ENCODE assay signal across 13 cellular contexts in genomic region chr12:96981053-96981452, GRCh38.
DNase-seq lines count a peak whose midpoint lies in the region; ATAC-seq and TF ChIP-seq lines count a peak whose summit lies in the region.
"Had no signal": no experiment of that assay in that cellular context is flagged by ENCODE, and none has a peak within 500 bp of the region (broad histone marks: within the 10 kb centered on the region; RNA-seq: fewer than 3 reads in every experiment).

No MANE protein-coding gene starts in this region.

- no peak overlapping the region for H3K4me3 Mint-ChIP-seq in osteocyte (ENCODE audit: unreplicated experiment)
- no peak overlapping the region for H3K4me3 Mint-ChIP-seq in stimulated activated memory B cell treated with anti-CD40 and anti-IgM and Interleukin-4, amounts not matched to agents 10 μg/mL and 1 μg/mL and 100 μg/mL, for 72 hours

- peak; percentile 18 for DNase-seq in H4 (ENCODE audit: low spot score)
- DNase-seq in RWPE2 (ENCODE audit: low spot score), result no peak
- peak; percentile 92 for DNase-seq in fibroblast of mammary gland (ENCODE audit: low read depth)
- no peak for DNase-seq in osteocyte (ENCODE audit: extremely low spot score, unreplicated experiment)
- DNase-seq in SJCRH30, result no peak
- DNase-seq: activated CD4-positive, alpha-beta T cell treated with anti-CD3 and anti-CD28 coated beads, Interleukin-2, amount 50 U/mL, for 1 hour; NCI-H1105 treated with DMSO at 0.1 percent for 48 hours; pancreas had no signal

- H3K36me3 Mint-ChIP-seq in osteocyte (ENCODE audit: unreplicated experiment), result no peaks in the 10 kb centered on the region
- no peaks in the 10 kb centered on the region for H3K36me3 Mint-ChIP-seq in stimulated activated memory B cell treated with anti-CD40 and anti-IgM and Interleukin-4, amounts not matched to agents 10 μg/mL and 1 μg/mL and 100 μg/mL, for 72 hours

- no peaks in the 10 kb centered on the region for H3K9me3 Mint-ChIP-seq in osteocyte (ENCODE audit: unreplicated experiment)
- H3K9me3 Mint-ChIP-seq in stimulated activated memory B cell treated with anti-CD40 and anti-IgM and Interleukin-4, amounts not matched to agents 10 μg/mL and 1 μg/mL and 100 μg/mL, for 72 hours, result no peaks in the 10 kb centered on the region

- no peak overlapping the region for H3K4me3 ChIP-seq in RWPE2 (ENCODE audit: severe bottlenecking)
- no peak overlapping the region for H3K4me3 ChIP-seq in fibroblast of mammary gland (ENCODE audit: control insufficient read depth, low read depth, low read length)
- H3K4me3 ChIP-seq in SJCRH30, result no peak overlapping the region
- H3K4me3 ChIP-seq: adrenal gland, pancreas had no signal

- H3K36me3 ChIP-seq in RWPE2 (ENCODE audit: low read depth) (no peaks in the 10 kb centered on the region), SJCRH30 (no peaks in the 10 kb centered on the region)
- H3K36me3 ChIP-seq: adrenal gland, pancreas had no signal

- H3K4me1 ChIP-seq in RWPE2 (ENCODE audit: insufficient read depth, poor library complexity, severe bottlenecking) (no peaks in the 10 kb centered on the region), SJCRH30 (no peaks in the 10 kb centered on the region)
- H3K4me1 ChIP-seq: pancreas had no signal

- H3K27me3 ChIP-seq in RWPE2 (ENCODE audit: insufficient read depth, poor library complexity, severe bottlenecking) (peaks cover 9% of the 10 kb centered on the region), SJCRH30 (no peaks in the 10 kb centered on the region)

- H3K27ac ChIP-seq in RWPE2 (ENCODE audit: poor library complexity, severe bottlenecking), result no peak overlapping the region
- no peak overlapping the region for H3K27ac ChIP-seq in SJCRH30
- H3K27ac ChIP-seq: adrenal gland, pancreas had no signal

- peak overlapping the region; percentile 15 for H3K27ac Mint-ChIP-seq in osteocyte (ENCODE audit: unreplicated experiment)
- no peak overlapping the region for H3K27ac Mint-ChIP-seq in stimulated activated memory B cell treated with anti-CD40 and anti-IgM and Interleukin-4, amounts not matched to agents 10 μg/mL and 1 μg/mL and 100 μg/mL, for 72 hours

- ATAC-seq in RWPE2 (ENCODE audit: low read depth) (0 out of 3 replicates have a peak, but pooled peaks have one; percentile 42), HG02885 (IDR thresholded peaks at IDR 0.05; ENCODE audit: poor library complexity, unreplicated experiment) (no peak), HG03442 (IDR thresholded peaks at IDR 0.05; ENCODE audit: unreplicated experiment) (no peak)
- ATAC-seq in stimulated activated memory B cell treated with anti-CD40 and anti-IgM and Interleukin-4, amounts not matched to agents 10 μg/mL and 1 μg/mL and 100 μg/mL, for 72 hours, result no peak
- ATAC-seq: Right ventricle myocardium inferior had no signal

- TF ChIP-seq CTCF in RWPE2 (IDR thresholded peaks at IDR 0.05; ENCODE audit: poor library complexity, severe bottlenecking), result no peak
- no peak for TF ChIP-seq CTCF in fibroblast of mammary gland (conservative IDR thresholded peaks at IDR 0.05; ENCODE audit: control insufficient read depth, insufficient read depth, low read depth, low read length)
- no peak for TF ChIP-seq CTCF in osteocyte (IDR thresholded peaks at IDR 0.05)

- H3K9me3 ChIP-seq in RWPE2 (ENCODE audit: severe bottlenecking) (no peaks in the 10 kb centered on the region), SJCRH30 (replicated peaks) (no peaks in the 10 kb centered on the region)
- H3K9me3 ChIP-seq: adrenal gland, pancreas had no signal

- H3K27me3 Mint-ChIP-seq in osteocyte (ENCODE audit: unreplicated experiment), result peaks cover 14% of the 10 kb centered on the region
- H3K27me3 Mint-ChIP-seq in stimulated activated memory B cell treated with anti-CD40 and anti-IgM and Interleukin-4, amounts not matched to agents 10 μg/mL and 1 μg/mL and 100 μg/mL, for 72 hours, result peaks cover 12% of the 10 kb centered on the region

- peaks cover 10% of the 10 kb centered on the region for H3K4me1 Mint-ChIP-seq in osteocyte (ENCODE audit: unreplicated experiment)
- peaks cover 7% of the 10 kb centered on the region for H3K4me1 Mint-ChIP-seq in stimulated activated memory B cell treated with anti-CD40 and anti-IgM and Interleukin-4, amounts not matched to agents 10 μg/mL and 1 μg/mL and 100 μg/mL, for 72 hours

Comparison
In these comparisons a context has a peak if more than half of its experiments do, and no peak if none do; other contexts are left out.
1. DNase-seq: peak in H4 (single experiment) and fibroblast of mammary gland (single experiment); none in RWPE2 (single experiment), osteocyte (single experiment) and SJCRH30 (0 of 2).